12 cellular contexts compared by ENCODE assay signal in the genomic region with DNA sequence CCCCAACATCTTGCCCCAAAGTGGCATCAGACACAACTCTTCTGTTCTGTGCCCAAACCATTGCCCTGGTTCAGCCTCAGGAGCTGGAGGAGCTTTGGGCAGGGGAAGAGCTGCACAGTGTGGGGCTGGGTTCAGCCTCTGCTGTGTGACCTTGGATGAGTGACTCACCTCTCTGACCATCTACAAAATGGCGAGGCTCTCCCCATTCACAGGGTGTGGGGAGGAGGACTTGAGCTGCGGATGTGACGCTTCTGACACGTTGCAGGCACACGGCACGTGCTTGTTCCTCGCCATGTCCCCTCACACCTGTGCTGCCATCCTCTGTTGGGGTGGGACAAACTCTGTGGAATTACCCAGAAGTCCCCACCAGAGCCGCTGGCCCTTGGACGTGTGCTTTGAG. TPM values are rescaled to one million over a fixed set of nuclear protein-coding genes. Genes with fewer than 3 reads are reported as not detected.
DNase-seq lines count a peak whose midpoint lies in the region; ATAC-seq, FAIRE-seq and TF ChIP-seq lines count a peak whose summit lies in the region.
"Not testable (repeated sequence)": the region's sequence is repeated elsewhere in the genome, so short reads cannot be mapped to it uniquely, and the experiment has no call there.
"Had no signal": no experiment of that assay in that cellular context is flagged by ENCODE, and none has a peak within 500 bp of the region (broad histone marks: within the 10 kb centered on the region; RNA-seq: fewer than 3 reads in every experiment).

No MANE protein-coding gene starts in this region.

- H3K9me3 ChIP-seq in A549; Panc1 (ENCODE audit: control insufficient read depth, insufficient read depth, low read depth, low read length); K562 (replicated peaks; ENCODE audit: control insufficient read depth, insufficient read depth, low read depth, low read length); kidney (ENCODE audit: control insufficient read depth in 1 of 2, low read length in 2 of 2); pancreas: not testable (repeated sequence)

- ATAC-seq in A549 (peak; percentile 20 to 23; a peak in 1 of 6 replicates), Panc1 (0 out of 2 replicates have a peak, but pooled peaks have one; percentile 14), K562 (peak; percentile 54), pancreas (peak; percentile 10 to 48 (median 26))

- TF ChIP-seq EP300 in A549 (IDR thresholded peaks at IDR 0.05); K562 (IDR thresholded peaks at IDR 0.05; ENCODE audit: low read length): not testable (repeated sequence)

- H3K4me1 ChIP-seq in A549; Panc1 (ENCODE audit: control insufficient read depth, insufficient read depth, low read length); kidney (ENCODE audit: control insufficient read depth in 1 of 2, insufficient read depth in 1 of 2, low read depth in 1 of 2, low read length in 2 of 2); pancreas: not testable (repeated sequence)
- peaks cover 0 to 49% of the 10 kb centered on the region in 2 experiments; a peak in 3 of 5 replicates for H3K4me1 ChIP-seq in K562 (replicated peaks in 1 of 2; ENCODE audit: control insufficient read depth in 2 of 2, insufficient read depth in 2 of 2, low read length in 2 of 2)

- POLR2A ChIA-PET in A549 (lab: Yijun Ruan, JAX); Panc1 (lab: Charles Lee): not testable (repeated sequence)
- POLR2A ChIA-PET in K562 (lab: Yijun Ruan, JAX) = interaction anchor here (0.8 kb wide), 1 partner anchor 14 kb away, joined by 3 read pairs; no protein-coding TSS in a partner anchor

- CTCF ChIA-PET in A549 (lab: Yijun Ruan, JAX) = interaction anchor here (1.4 kb wide), 1 partner anchor 33 kb away, joined by 4 read pairs; no protein-coding TSS in a partner anchor
- CTCF ChIA-PET in Panc1 (lab: Charles Lee); K562 (lab: Yijun Ruan, JAX; ENCODE audit: low intra/inter-chr PET ratio): not testable (repeated sequence)

- TF ChIP-seq POLR2A in A549 (IDR thresholded peaks at IDR 0.05; ENCODE audit: low read length); K562 (conservative IDR thresholded peaks at IDR 0.05): not testable (repeated sequence)

- not testable (repeated sequence) for H3K27me3 ChIP-seq in Panc1 (ENCODE audit: control insufficient read depth, insufficient read depth, low read length); K562 (ENCODE audit: control insufficient read depth in 2 of 2, insufficient read depth in 2 of 2, low read length in 2 of 2); pancreas

- H4K20me1 ChIP-seq in K562 (replicated peaks; ENCODE audit: control insufficient read depth, insufficient read depth, low read length) = not testable (repeated sequence)

- intact Hi-C loops in Panc1 (cut with micrococcal nuclease; ENCODE audit: unreplicated experiment); K562 (cut with micrococcal nuclease); kidney (cut with DNase I): not testable (repeated sequence)
- intact Hi-C loops in pancreas (cut with DNase I) = loop anchor here in 1 of 3 donors (10.0 kb wide), 1 partner anchor 238 kb away; the partner anchor contains the start of gene UQCRHL

- not testable (repeated sequence) for DNase-seq in A549 (ENCODE audit: low read depth in 1 of 2, low spot score in 1 of 2); HTR-8/SVneo (ENCODE audit: insufficient read length, low spot score); Panc1 (ENCODE audit: low read depth, low spot score); K562 (ENCODE audit: extremely low read depth in 1 of 4, low spot score in 3 of 4); kidney; pancreas

- not testable (repeated sequence) for H3K9me1 ChIP-seq in K562 (ENCODE audit: control insufficient read depth, insufficient read depth, low read length)

- H2AFZ ChIP-seq in K562 (ENCODE audit: low read depth, low read length) = not testable (repeated sequence)

- TF ChIP-seq RAD21 in A549 (conservative IDR thresholded peaks at IDR 0.05 in 1 of 2, IDR thresholded peaks at IDR 0.05 in 1 of 2); K562 (CRISPR knock-in tag; conservative IDR thresholded peaks at IDR 0.05 in 1 of 2, IDR thresholded peaks at IDR 0.05 in 1 of 2): not testable (repeated sequence)

- H3K4me3 ChIP-seq in A549; Panc1 (ENCODE audit: low read depth in 2 of 2, low read length in 2 of 2); K562; kidney (ENCODE audit: low read length in 2 of 2); pancreas: not testable (repeated sequence)

- 60% methylated on average over 4 of the region's 9 CpGs for WGBS in A549 (ENCODE audit: missing lambda C conversion rate)
- 12% methylated on average over 7 of the region's 9 CpGs for WGBS in K562 (ENCODE audit: insufficient coverage, low coverage, missing lambda C conversion rate)
- 79 to 82% methylated on average over 9 of the region's 9 CpGs for WGBS in pancreas, 2 donors

- not testable (repeated sequence) for H3K9ac ChIP-seq in K562 (ENCODE audit: insufficient read depth in 1 of 2, low read depth in 2 of 2, low read length in 2 of 2); kidney (ENCODE audit: low read length in 2 of 2)

- H3K36me3 ChIP-seq in Panc1 (ENCODE audit: control insufficient read depth, insufficient read depth, low read length); K562 (ENCODE audit: control insufficient read depth, insufficient read depth, low read length); kidney (ENCODE audit: control insufficient read depth in 1 of 2, insufficient read depth in 2 of 2, low read length in 2 of 2); pancreas: not testable (repeated sequence)

- not testable (repeated sequence) for BruUV-seq in Panc1 (replicated peaks; lab: Mats Ljungman, UMichigan); K562 (replicated peaks; lab: Mats Ljungman, UMichigan)

- in situ Hi-C loops in Panc1 (cut with HindIII; ENCODE audit: low pct_unique_long_range_greater_than_20kb, low sequenced_read_pairs); K562 (cut with MboI): not testable (repeated sequence)

- FAIRE-seq in A549 (lab: Jason Lieb, UNC); kidney (lab: Jason Lieb, UNC); pancreas (lab: Jason Lieb, UNC): not testable (repeated sequence)
- FAIRE-seq in HTR-8/SVneo (lab: Jason Lieb, UNC) (peak; percentile 52), K562 (lab: Jason Lieb, UNC) (peak; percentile 87)

- not testable (repeated sequence) for TF ChIP-seq CTCF in A549 (IDR thresholded peaks at IDR 0.05); Panc1 (IDR thresholded peaks at IDR 0.05); K562 (IDR thresholded peaks at IDR 0.05 in 2 of 3, conservative IDR thresholded peaks at IDR 0.05 in 1 of 3; ENCODE audit: insufficient read depth in 2 of 3, low read depth in 1 of 3, low read length in 3 of 3); kidney (IDR thresholded peaks at IDR 0.05; ENCODE audit: borderline replicate concordance, extremely low read depth, insufficient read depth); pancreas (IDR thresholded peaks at IDR 0.05)

- H3K27ac ChIP-seq in A549; Panc1 (ENCODE audit: low read length); K562 (ENCODE audit: extremely low read depth, low read depth, low read length); pancreas: not testable (repeated sequence)
- peak overlapping the region; percentile 60 to 93 for H3K27ac ChIP-seq in kidney (ENCODE audit: low read depth in 2 of 2, low read length in 2 of 2)

- not testable (repeated sequence) for H3K4me2 ChIP-seq in A549; K562 (ENCODE audit: insufficient read depth, low read length)

- not testable (repeated sequence) for H3K79me2 ChIP-seq in K562 (ENCODE audit: control insufficient read depth, insufficient read depth, low read length)

RNA-seq across cellular contexts. Expression of gene CLCNKB, which starts 0.9 kb away (rescaled TPM):
- 0.11 and 0.14 TPM in 2 replicates for polyA plus RNA-seq in A549 (2011; rRNA removed)
- polyA plus RNA-seq in A549 (2012; cell fraction: cytosol; rRNA removed) = 0.04 and 0.07 TPM in 2 replicates
- polyA plus RNA-seq in A549 (2012; cell fraction: nucleus; rRNA removed) = 0.39 and 0.41 TPM in 2 replicates
- 0.07 to 0.18 TPM (median 0.08 TPM) in 3 replicates for polyA plus RNA-seq in A549 (2017; fragmentation: RNase III; extraction: RNeasy Plus Mini Kit Qiagen cat#74134 plus additional on column Dnase treatment)
- not detected in 2 replicates for polyA minus RNA-seq in A549 (2011; rRNA and poly(A)+ RNA removed)
- not detected for total RNA-seq in Panc1 (2021; ENCODE audit: unreplicated experiment)
- polyA plus RNA-seq in Panc1 (2012; ENCODE audit: insufficient read length) = not detected
- total RNA-seq in K562 (2011; cell fraction: chromatin; rRNA removed; ENCODE audit: low replicate concordance) = 1.2 and 5.1 TPM in 2 replicates
- 3.3 and 5.3 TPM in 2 replicates for total RNA-seq in K562 (2011; cell fraction: nucleolus; rRNA removed)
- 1.8 and 2.3 TPM in 2 replicates for total RNA-seq in K562 (2011; cell fraction: nucleoplasm; rRNA removed)
- total RNA-seq in K562 (2014; rRNA removed) = 0.64 and 1.6 TPM in 2 replicates
- 0.32 and 0.40 TPM in 2 replicates for total RNA-seq in K562 (2014; rRNA removed; fragmentation: Illumina TruSeq; extraction: Trizol)
- total RNA-seq in K562 (2015; rRNA removed; fragmentation: Illumina TruSeq; extraction: Trizol) = 0.19 and 0.29 TPM in 2 replicates
- total RNA-seq in K562 (2021) = 1.1 TPM in 2 replicates
- 1.4 and 4.0 TPM in 2 replicates for polyA plus RNA-seq in K562 (2011; rRNA removed)
- polyA plus RNA-seq in K562 (2011; cell fraction: cytosol; rRNA removed) = 3.6 and 5.5 TPM in 2 replicates
- polyA plus RNA-seq in K562 (2011; cell fraction: nucleus; rRNA removed) = 22.9 and 26.0 TPM in 2 replicates
- 0.48 and 1.8 TPM in 2 replicates for polyA plus RNA-seq in K562 (2012)
- 0.97 and 1.1 TPM in 2 replicates for polyA plus RNA-seq in K562 (2014; fragmentation: Illumina TruSeq; extraction: Trizol)
- polyA plus RNA-seq in K562 (2014; fragmentation: Nextera tagmentation; extraction: Ambion mirVana) = under 1 TPM; 0.08 to 0.49 TPM
- polyA plus RNA-seq in K562 (2014; rRNA removed) = 1.2 and 1.7 TPM in 2 replicates
- polyA minus RNA-seq in K562 (2011; rRNA and poly(A)+ RNA removed) = 0.99 and 1.2 TPM in 2 replicates
- 1.0 TPM in 1 of 2 replicates, not detected in the other for polyA minus RNA-seq in K562 (2011; cell fraction: cytosol; rRNA and poly(A)+ RNA removed)
- polyA minus RNA-seq in K562 (2011; cell fraction: nucleus; rRNA and poly(A)+ RNA removed) = 1.5 and 2.3 TPM in 2 replicates
- 60.6 TPM for total RNA-seq in kidney
- polyA plus RNA-seq in kidney (ENCODE audit: insufficient read depth, low read depth, low replicate concordance) = 519 TPM
- total RNA-seq in pancreas = 1 to 10 TPM in 1 of 6 donors, under 1 TPM in 5; 0.54 to 1.6 (median 0.74) TPM
- polyA plus RNA-seq in pancreas = 1 to 10 TPM; 1.5 to 1.7 TPM
- total RNA-seq: CD4-positive, alpha-beta memory T cell had no signal
- polyA plus RNA-seq: CD14-positive monocyte; CD4-positive, alpha-beta memory T cell had no signal

RNA-seq across cellular contexts. Expression of gene CLCNKA, which starts 20.8 kb away (rescaled TPM):
- not detected in 2 replicates for polyA plus RNA-seq in A549 (2011; rRNA removed)
- polyA plus RNA-seq in A549 (2012; cell fraction: cytosol; rRNA removed) = 0.01 TPM in 1 of 2 replicates, not detected in the other
- 0.12 and 0.26 TPM in 2 replicates for polyA plus RNA-seq in A549 (2012; cell fraction: nucleus; rRNA removed)
- 0.05 to 0.07 TPM (median 0.06 TPM) in 3 replicates for polyA plus RNA-seq in A549 (2017; fragmentation: RNase III; extraction: RNeasy Plus Mini Kit Qiagen cat#74134 plus additional on column Dnase treatment)
- not detected in 2 replicates for polyA minus RNA-seq in A549 (2011; rRNA and poly(A)+ RNA removed)
- 0.57 TPM for total RNA-seq in Panc1 (2021; ENCODE audit: unreplicated experiment)
- polyA plus RNA-seq in Panc1 (2012; ENCODE audit: insufficient read length) = 0.63 TPM
- 0.55 and 2.4 TPM in 2 replicates for total RNA-seq in K562 (2011; cell fraction: chromatin; rRNA removed; ENCODE audit: low replicate concordance)
- total RNA-seq in K562 (2011; cell fraction: nucleolus; rRNA removed) = 0.92 and 2.0 TPM in 2 replicates
- total RNA-seq in K562 (2011; cell fraction: nucleoplasm; rRNA removed) = 0.76 and 2.0 TPM in 2 replicates
- total RNA-seq in K562 (2014; rRNA removed) = 0.18 TPM in 1 of 2 replicates, not detected in the other
- not detected in 2 replicates for total RNA-seq in K562 (2014; rRNA removed; fragmentation: Illumina TruSeq; extraction: Trizol)
- not detected in 2 replicates for total RNA-seq in K562 (2015; rRNA removed; fragmentation: Illumina TruSeq; extraction: Trizol)
- 0.07 and 0.18 TPM in 2 replicates for total RNA-seq in K562 (2021)
- polyA plus RNA-seq in K562 (2011; rRNA removed) = 0.10 and 0.45 TPM in 2 replicates
- polyA plus RNA-seq in K562 (2011; cell fraction: cytosol; rRNA removed) = 0.24 and 1.1 TPM in 2 replicates
- polyA plus RNA-seq in K562 (2011; cell fraction: nucleus; rRNA removed) = 4.6 and 6.0 TPM in 2 replicates
- polyA plus RNA-seq in K562 (2012) = 0.14 and 0.35 TPM in 2 replicates
- 0.10 TPM in 1 of 2 replicates, not detected in the other for polyA plus RNA-seq in K562 (2014; fragmentation: Illumina TruSeq; extraction: Trizol)
- under 1 TPM in 1 of 2 experiments, not detected in 1; 0.03 TPM for polyA plus RNA-seq in K562 (2014; fragmentation: Nextera tagmentation; extraction: Ambion mirVana)
- 0.37 TPM in 1 of 2 replicates, not detected in the other for polyA plus RNA-seq in K562 (2014; rRNA removed)
- 0.07 TPM in 1 of 2 replicates, not detected in the other for polyA minus RNA-seq in K562 (2011; rRNA and poly(A)+ RNA removed)
- not detected in 2 replicates for polyA minus RNA-seq in K562 (2011; cell fraction: cytosol; rRNA and poly(A)+ RNA removed)
- polyA minus RNA-seq in K562 (2011; cell fraction: nucleus; rRNA and poly(A)+ RNA removed) = 0.56 and 0.94 TPM in 2 replicates
- 7.8 TPM for total RNA-seq in kidney
- 187 TPM for polyA plus RNA-seq in kidney (ENCODE audit: insufficient read depth, low read depth, low replicate concordance)
- total RNA-seq in pancreas = 1 to 10 TPM in 3 of 6 donors, under 1 TPM in 3; 0.67 to 2.9 (median 1.2) TPM
- 1 to 10 TPM; 5.4 to 9.3 TPM for polyA plus RNA-seq in pancreas
- total RNA-seq: A673; CD4-positive, alpha-beta memory T cell; Daoy had no signal
- polyA plus RNA-seq: AG04450; CD14-positive monocyte; CD4-positive, alpha-beta memory T cell had no signal

RNA-seq across cellular contexts. Expression of gene HSPB7, which starts 24.8 kb away (rescaled TPM):
- polyA plus RNA-seq in A549 (2011; rRNA removed) = not detected in 2 replicates
- not detected in 2 replicates for polyA plus RNA-seq in A549 (2012; cell fraction: cytosol; rRNA removed)
- polyA plus RNA-seq in A549 (2012; cell fraction: nucleus; rRNA removed) = not detected in 2 replicates
- not detected in 3 replicates for polyA plus RNA-seq in A549 (2017; fragmentation: RNase III; extraction: RNeasy Plus Mini Kit Qiagen cat#74134 plus additional on column Dnase treatment)
- polyA minus RNA-seq in A549 (2011; rRNA and poly(A)+ RNA removed) = not detected in 2 replicates
- total RNA-seq in Panc1 (2021; ENCODE audit: unreplicated experiment) = 0.10 TPM
- 0.17 TPM for polyA plus RNA-seq in Panc1 (2012; ENCODE audit: insufficient read length)
- 0.44 TPM in 1 of 2 replicates, not detected in the other for total RNA-seq in K562 (2011; cell fraction: chromatin; rRNA removed; ENCODE audit: low replicate concordance)
- not detected in 2 replicates for total RNA-seq in K562 (2011; cell fraction: nucleolus; rRNA removed)
- total RNA-seq in K562 (2011; cell fraction: nucleoplasm; rRNA removed) = 0.31 TPM in 1 of 2 replicates, not detected in the other
- 0.05 TPM in 1 of 2 replicates, not detected in the other for total RNA-seq in K562 (2014; rRNA removed)
- not detected in 2 replicates for total RNA-seq in K562 (2014; rRNA removed; fragmentation: Illumina TruSeq; extraction: Trizol)
- not detected in 2 replicates for total RNA-seq in K562 (2015; rRNA removed; fragmentation: Illumina TruSeq; extraction: Trizol)
- 0.09 TPM in 1 of 2 replicates, not detected in the other for total RNA-seq in K562 (2021)
- 0.07 and 0.08 TPM in 2 replicates for polyA plus RNA-seq in K562 (2011; rRNA removed)
- 0.03 and 0.04 TPM in 2 replicates for polyA plus RNA-seq in K562 (2011; cell fraction: cytosol; rRNA removed)
- 0.07 and 0.08 TPM in 2 replicates for polyA plus RNA-seq in K562 (2011; cell fraction: nucleus; rRNA removed)
- 0.16 and 0.17 TPM in 2 replicates for polyA plus RNA-seq in K562 (2012)
- 0.19 TPM in 1 of 2 replicates, not detected in the other for polyA plus RNA-seq in K562 (2014; fragmentation: Illumina TruSeq; extraction: Trizol)
- not detected for polyA plus RNA-seq in K562 (2014; fragmentation: Nextera tagmentation; extraction: Ambion mirVana)
- polyA plus RNA-seq in K562 (2014; rRNA removed) = not detected in 2 replicates
- polyA minus RNA-seq in K562 (2011; rRNA and poly(A)+ RNA removed) = not detected in 2 replicates
- polyA minus RNA-seq in K562 (2011; cell fraction: cytosol; rRNA and poly(A)+ RNA removed) = not detected in 2 replicates
- polyA minus RNA-seq in K562 (2011; cell fraction: nucleus; rRNA and poly(A)+ RNA removed) = not detected in 2 replicates
- total RNA-seq in kidney = 29.1 TPM
- polyA plus RNA-seq in kidney (ENCODE audit: insufficient read depth, low read depth, low replicate concordance) = 17.0 TPM
- total RNA-seq in pancreas = 1 to 10 TPM in 3 of 6 donors, under 1 TPM in 3; 0.65 to 4.8 (median 1.3) TPM
- 10 to 100 TPM in 1 of 2 donors, 1 to 10 TPM in 1; 4.1 to 10.9 TPM for polyA plus RNA-seq in pancreas
- total RNA-seq: A673; CD4-positive, alpha-beta memory T cell; H9 had no signal
- polyA plus RNA-seq: CD14-positive monocyte; CD4-positive, alpha-beta memory T cell had no signal

RNA-seq across cellular contexts. Expression of gene FAM131C, which starts 30.8 kb away (rescaled TPM):
- polyA plus RNA-seq in A549 (2011; rRNA removed) (2.3 and 2.9 TPM in 2 replicates), A549 (2017; fragmentation: RNase III; extraction: RNeasy Plus Mini Kit Qiagen cat#74134 plus additional on column Dnase treatment) (5.9 to 6.7 TPM (median 6.3 TPM) in 3 replicates), K562 (2011; rRNA removed) (0.10 and 0.12 TPM in 2 replicates), K562 (2014; fragmentation: Illumina TruSeq; extraction: Trizol) (0.11 TPM in 1 of 2 replicates, not detected in the other), K562 (2014; fragmentation: Nextera tagmentation; extraction: Ambion mirVana) (not detected), K562 (2014; rRNA removed) (0.29 TPM in 1 of 2 replicates, not detected in the other), kidney (ENCODE audit: insufficient read depth, low read depth, low replicate concordance) (12.0 TPM), pancreas (10 to 100 TPM in 1 of 2 donors, 1 to 10 TPM in 1; 5.9 to 13.5 TPM)
- 6.0 and 9.1 TPM in 2 replicates for polyA plus RNA-seq in A549 (2012; cell fraction: cytosol; rRNA removed)
- 5.6 and 8.7 TPM in 2 replicates for polyA plus RNA-seq in A549 (2012; cell fraction: nucleus; rRNA removed)
- 6.3 and 8.5 TPM in 2 replicates for polyA minus RNA-seq in A549 (2011; rRNA and poly(A)+ RNA removed)
- total RNA-seq in Panc1 (2021; ENCODE audit: unreplicated experiment) (3.4 TPM), K562 (2014; rRNA removed) (not detected in 2 replicates), K562 (2014; rRNA removed; fragmentation: Illumina TruSeq; extraction: Trizol) (not detected in 2 replicates), K562 (2015; rRNA removed; fragmentation: Illumina TruSeq; extraction: Trizol) (not detected in 2 replicates), K562 (2021) (0.16 and 0.18 TPM in 2 replicates), kidney (5.0 TPM), pancreas (1 to 10 TPM in 3 of 6 donors, under 1 TPM in 3; 0.31 to 1.9 (median 1.2) TPM)
- 6.9 TPM for polyA plus RNA-seq in Panc1 (2012; ENCODE audit: insufficient read length)
- 0.23 TPM in 1 of 2 replicates, not detected in the other for total RNA-seq in K562 (2011; cell fraction: chromatin; rRNA removed; ENCODE audit: low replicate concordance)
- total RNA-seq in K562 (2011; cell fraction: nucleolus; rRNA removed) = not detected in 2 replicates
- total RNA-seq in K562 (2011; cell fraction: nucleoplasm; rRNA removed) = not detected in 2 replicates
- polyA plus RNA-seq in K562 (2011; cell fraction: cytosol; rRNA removed) = 0.18 and 0.64 TPM in 2 replicates
- polyA plus RNA-seq in K562 (2011; cell fraction: nucleus; rRNA removed) = 0.17 and 0.18 TPM in 2 replicates
- polyA plus RNA-seq in K562 (2012) = 0.07 and 0.32 TPM in 2 replicates
- not detected in 2 replicates for polyA minus RNA-seq in K562 (2011; rRNA and poly(A)+ RNA removed)
- 0.86 TPM in 1 of 2 replicates, not detected in the other for polyA minus RNA-seq in K562 (2011; cell fraction: cytosol; rRNA and poly(A)+ RNA removed)
- polyA minus RNA-seq in K562 (2011; cell fraction: nucleus; rRNA and poly(A)+ RNA removed) = 0.13 TPM in 1 of 2 replicates, not detected in the other
- total RNA-seq: CD4-positive, alpha-beta memory T cell had no signal
- polyA plus RNA-seq: CD14-positive monocyte had no signal

RNA-seq across cellular contexts. Expression of gene SRARP, which starts 38.6 kb away (rescaled TPM):
- polyA plus RNA-seq in A549 (2011; rRNA removed) (not detected in 2 replicates), A549 (2017; fragmentation: RNase III; extraction: RNeasy Plus Mini Kit Qiagen cat#74134 plus additional on column Dnase treatment) (0.03 TPM in 1 of 3 replicates, not detected in the others), K562 (2011; rRNA removed) (not detected in 2 replicates), K562 (2014; fragmentation: Illumina TruSeq; extraction: Trizol) (not detected in 2 replicates), K562 (2014; fragmentation: Nextera tagmentation; extraction: Ambion mirVana) (not detected), K562 (2014; rRNA removed) (not detected in 2 replicates), kidney (ENCODE audit: insufficient read depth, low read depth, low replicate concordance) (4.0 TPM), pancreas (not detected)
- not detected in 2 replicates for polyA plus RNA-seq in A549 (2012; cell fraction: cytosol; rRNA removed)
- 0.02 TPM in 1 of 2 replicates, not detected in the other for polyA plus RNA-seq in A549 (2012; cell fraction: nucleus; rRNA removed)
- polyA minus RNA-seq in A549 (2011; rRNA and poly(A)+ RNA removed) = not detected in 2 replicates
- total RNA-seq in Panc1 (2021; ENCODE audit: unreplicated experiment) (not detected), K562 (2014; rRNA removed) (not detected in 2 replicates), K562 (2014; rRNA removed; fragmentation: Illumina TruSeq; extraction: Trizol) (not detected in 2 replicates), K562 (2015; rRNA removed; fragmentation: Illumina TruSeq; extraction: Trizol) (not detected in 2 replicates), K562 (2021) (not detected in 2 replicates), kidney (0.22 TPM), pancreas (not detected)
- not detected for polyA plus RNA-seq in Panc1 (2012; ENCODE audit: insufficient read length)
- total RNA-seq in K562 (2011; cell fraction: chromatin; rRNA removed; ENCODE audit: low replicate concordance) = not detected in 2 replicates
- not detected in 2 replicates for total RNA-seq in K562 (2011; cell fraction: nucleolus; rRNA removed)
- total RNA-seq in K562 (2011; cell fraction: nucleoplasm; rRNA removed) = not detected in 2 replicates
- not detected in 2 replicates for polyA plus RNA-seq in K562 (2011; cell fraction: cytosol; rRNA removed)
- not detected in 2 replicates for polyA plus RNA-seq in K562 (2011; cell fraction: nucleus; rRNA removed)
- not detected in 2 replicates for polyA plus RNA-seq in K562 (2012)
- not detected in 2 replicates for polyA minus RNA-seq in K562 (2011; rRNA and poly(A)+ RNA removed)
- not detected in 2 replicates for polyA minus RNA-seq in K562 (2011; cell fraction: cytosol; rRNA and poly(A)+ RNA removed)
- not detected in 2 replicates for polyA minus RNA-seq in K562 (2011; cell fraction: nucleus; rRNA and poly(A)+ RNA removed)
- total RNA-seq: A673; CD4-positive, alpha-beta memory T cell; Daoy; H9 had no signal
- polyA plus RNA-seq: AG04450; CD14-positive monocyte; CD4-positive, alpha-beta memory T cell had no signal
